ENCODE assay signal across 18 cellular contexts in genomic region chr1:201925301-201925567, GRCh38. TPM values are rescaled to one million over a fixed set of nuclear protein-coding genes. Genes with fewer than 3 reads are reported as not detected.
DNase-seq lines count a peak whose midpoint lies in the region; ATAC-seq and TF ChIP-seq lines count a peak whose summit lies in the region.
"Had no signal": no experiment of that assay in that cellular context is flagged by ENCODE, and none has a peak within 500 bp of the region (broad histone marks: within the 10 kb centered on the region; RNA-seq: fewer than 3 reads in every experiment).

No MANE protein-coding gene starts in this region.

- H4K8ac ChIP-seq in H9 (replicated peaks; ENCODE audit: insufficient read length, low read depth, low read length) = no peak overlapping the region

- H3K4me3 Mint-ChIP-seq in mesothelial cell of epicardium (no peak overlapping the region), H9 (no peak overlapping the region)
- no peak overlapping the region for H3K4me3 Mint-ChIP-seq in activated naive CD8-positive, alpha-beta T cell treated with anti-CD3 and anti-CD28 coated beads, Interleukin-2, amount 50 U/mL, for 24 hours

- no peak for TF ChIP-seq POLR2A in transverse colon (IDR thresholded peaks at IDR 0.05)

- H3K56ac ChIP-seq in H9 (ENCODE audit: insufficient read length, low read depth, low read length) = no peak overlapping the region

- H3K36me3 ChIP-seq in WERI-Rb-1 (no peaks in the 10 kb centered on the region), transverse colon (no peaks in the 10 kb centered on the region)
- H3K36me3 ChIP-seq: HAP-1 had no signal

- no peak overlapping the region for H2BK12ac ChIP-seq in H9 (ENCODE audit: insufficient read length, low read depth, low read length)

- H3K18ac ChIP-seq in H9 (ENCODE audit: insufficient read length, low read depth, low read length) = no peak overlapping the region

- no peak overlapping the region for H3K14ac ChIP-seq in H9 (ENCODE audit: insufficient read depth, low read length)

- no peaks in the 10 kb centered on the region for H3K79me1 ChIP-seq in H9 (ENCODE audit: insufficient read depth, low read depth, low read length, poor library complexity, severe bottlenecking)

- no peak overlapping the region for H3T11ph ChIP-seq in H9 (ENCODE audit: low read length)

- H2AFZ ChIP-seq in H9 (ENCODE audit: low read length) = no peak overlapping the region

- H2BK15ac ChIP-seq in H9 (ENCODE audit: low read depth, low read length) = no peak overlapping the region

- H3K4me1 ChIP-seq in transverse colon (peaks cover 6 to 41% (median 7%) of the 10 kb centered on the region in 4 donors), H9 (ENCODE audit: insufficient read depth, low read length) (no peaks in the 10 kb centered on the region)
- H3K4me1 ChIP-seq: HAP-1 had no signal

- no peaks in the 10 kb centered on the region for H3K23me2 ChIP-seq in H9 (ENCODE audit: insufficient read length, low read depth, low read length, poor library complexity, severe bottlenecking)

- H3K23ac ChIP-seq in H9 (ENCODE audit: insufficient read length, low read depth, low read length) = no peak overlapping the region

- no peak for ATAC-seq in activated naive CD8-positive, alpha-beta T cell treated with anti-CD3 and anti-CD28 coated beads, Interleukin-2, amount 50 U/mL, for 24 hours
- ATAC-seq in GM19395 (IDR thresholded peaks at IDR 0.05; ENCODE audit: unreplicated experiment) = no peak

- H2BK5ac ChIP-seq in H9 (ENCODE audit: insufficient read length, low read length) = no peak overlapping the region

- TF ChIP-seq CTCF in WERI-Rb-1 (IDR thresholded peaks at IDR 0.05; ENCODE audit: low read depth, low read length) = no peak
- TF ChIP-seq CTCF in mesothelial cell of epicardium (IDR thresholded peaks at IDR 0.05; ENCODE audit: unreplicated experiment) = no peak
- no peak for TF ChIP-seq CTCF in transverse colon (IDR thresholded peaks at IDR 0.05)
- no peak for TF ChIP-seq CTCF in H9 (conservative IDR thresholded peaks at IDR 0.05)

- DNase-seq in NCI-H2171 (lab: John Stamatoyannopoulos, UW) (peak; percentile 11), WERI-Rb-1 (peak; percentile 94), mesothelial cell of epicardium (ENCODE audit: low spot score in 2 of 2, unreplicated experiment in 2 of 2) (no peak), transverse colon (no peak), NCI-H1417 treated with DMSO at 0.1 percent for 48 hours (lab: John Stamatoyannopoulos, UW) (no peak), H9 (no peak)
- DNase-seq in activated naive CD8-positive, alpha-beta T cell treated with anti-CD3 and anti-CD28 coated beads, Interleukin-2, amount 50 U/mL, for 24 hours = no peak
- DNase-seq: EL, KBM-7, MV-4-11, NCI-H1417, NCI-H2029 treated with DMSO at 0.1 percent for 48 hours, NCI-H510A treated with DMSO at 0.1 percent for 48 hours, SHP77 treated with DMSO at 0.1 percent for 48 hours had no signal

- H2AK5ac ChIP-seq in H9 (ENCODE audit: insufficient read length, low read length) = no peak overlapping the region

- H4K5ac ChIP-seq in H9 (ENCODE audit: insufficient read length, low read depth, low read length) = no peak overlapping the region

- 63 to 72% methylated on average over 2 of the region's 2 CpGs for WGBS in transverse colon (ENCODE audit: low coverage in 1 of 2), 2 donors
- WGBS in H9 (ENCODE audit: extremely low coverage, insufficient read length, low lambda C conversion rate) = no CpG with 5 or more reads among the region's 2 CpGs

- H3K4me2 ChIP-seq in H9 (ENCODE audit: insufficient read depth, insufficient read length, low read length) = no peak overlapping the region

- H3K27ac ChIP-seq in WERI-Rb-1 (peak overlapping the region; percentile 90), transverse colon (peak overlapping the region; percentile 67 to 83 (median 71)), H9 (ENCODE audit: insufficient read length, low read depth, low read length) (no peak overlapping the region)
- H3K27ac ChIP-seq: C4-2B had no signal

- no peak overlapping the region for H2BK20ac ChIP-seq in H9 (ENCODE audit: low read depth, low read length, poor library complexity, severe bottlenecking)

- no peak for TF ChIP-seq EP300 in transverse colon (IDR thresholded peaks at IDR 0.05; ENCODE audit: low read depth)

- H4K20me1 ChIP-seq in H9 (ENCODE audit: control insufficient read depth, insufficient read depth, insufficient read length) = no peaks in the 10 kb centered on the region

- peak overlapping the region; percentile 34 for H3K27ac Mint-ChIP-seq in mesothelial cell of epicardium
- no peak overlapping the region for H3K27ac Mint-ChIP-seq in activated naive CD8-positive, alpha-beta T cell treated with anti-CD3 and anti-CD28 coated beads, Interleukin-2, amount 50 U/mL, for 24 hours
- no peak overlapping the region for H3K27ac Mint-ChIP-seq in H9

- no peaks in the 10 kb centered on the region for H3K79me2 ChIP-seq in H9 (ENCODE audit: insufficient read depth, low read length)

- H3K9me3 Mint-ChIP-seq in mesothelial cell of epicardium (peaks cover 6% of the 10 kb centered on the region), H9 (no peaks in the 10 kb centered on the region)
- H3K9me3 Mint-ChIP-seq in activated naive CD8-positive, alpha-beta T cell treated with anti-CD3 and anti-CD28 coated beads, Interleukin-2, amount 50 U/mL, for 24 hours = no peaks in the 10 kb centered on the region

- no peak overlapping the region for H3K9ac ChIP-seq in H9 (ENCODE audit: extremely low read depth, insufficient read length, low read length)

- H3K4me3 ChIP-seq in WERI-Rb-1 (ENCODE audit: low read depth, low read length) (peak overlapping the region; percentile 26), transverse colon (no peak overlapping the region)
- H3K4me3 ChIP-seq: HAP-1 had no signal

- H3K4me1 Mint-ChIP-seq in mesothelial cell of epicardium (peaks cover 7% of the 10 kb centered on the region), H9 (peaks cover 0 to 3% of the 10 kb centered on the region in 2 experiments; a peak in 1 of 4 replicates)
- no peaks in the 10 kb centered on the region for H3K4me1 Mint-ChIP-seq in activated naive CD8-positive, alpha-beta T cell treated with anti-CD3 and anti-CD28 coated beads, Interleukin-2, amount 50 U/mL, for 24 hours

- intact Hi-C loops in transverse colon (cut with DNase I; ENCODE audit: low total_unique reads) = no loop called here

- in situ Hi-C loops in transverse colon (cut with MboI; ENCODE audit: low pct_ligation_motif_present in 1 of 4, low pct_unique_long_range_greater_than_20kb in 1 of 4, low sequenced_read_pairs in 3 of 4) = no loop called here

- H3K27me3 Mint-ChIP-seq in mesothelial cell of epicardium (ENCODE audit: low read depth) (no peaks in the 10 kb centered on the region), H9 (ENCODE audit: low read depth) (no peaks in the 10 kb centered on the region; the same call in 1 of the 2 replicates)
- peaks cover 10% of the 10 kb centered on the region for H3K27me3 Mint-ChIP-seq in activated naive CD8-positive, alpha-beta T cell treated with anti-CD3 and anti-CD28 coated beads, Interleukin-2, amount 50 U/mL, for 24 hours

- H3K4ac ChIP-seq in H9 (ENCODE audit: low read depth, low read length) = no peak overlapping the region

- H3K36me3 Mint-ChIP-seq in mesothelial cell of epicardium (peaks cover 5% of the 10 kb centered on the region), H9 (ENCODE audit: insufficient read depth in 1 of 3, low read depth in 3 of 3) (no peaks in the 10 kb centered on the region)
- H3K36me3 Mint-ChIP-seq in activated naive CD8-positive, alpha-beta T cell treated with anti-CD3 and anti-CD28 coated beads, Interleukin-2, amount 50 U/mL, for 24 hours (ENCODE audit: low read depth) = no peaks in the 10 kb centered on the region

- H4K91ac ChIP-seq in H9 (ENCODE audit: insufficient read length, low read depth, low read length) = no peak overlapping the region

- no peak overlapping the region for H2BK120ac ChIP-seq in H9 (ENCODE audit: low read depth, low read length, poor library complexity, severe bottlenecking)

- H3K27me3 ChIP-seq in WERI-Rb-1 (ENCODE audit: insufficient read depth, low read depth, severe bottlenecking) (no peaks in the 10 kb centered on the region), transverse colon (peaks cover 4% of the 10 kb centered on the region), H9 (ENCODE audit: insufficient read depth, low read length) (no peaks in the 10 kb centered on the region)

- H3K9me3 ChIP-seq in WERI-Rb-1 (ENCODE audit: severe bottlenecking) (peaks cover 2% of the 10 kb centered on the region), transverse colon (no peaks in the 10 kb centered on the region), H9 (ENCODE audit: control insufficient read depth, low read depth, low read length) (no peaks in the 10 kb centered on the region)
- H3K9me3 ChIP-seq: HAP-1 had no signal

RNA-seq across cellular contexts. Expression of gene LMOD1, which starts 21.1 kb away (rescaled TPM):
- total RNA-seq in mesothelial cell of epicardium = 4.8 to 5.6 TPM (median 5.4 TPM) in 3 replicates
- 100 to 1,000 TPM in 3 of 4 donors, 10 to 100 TPM in 1; 73.2 to 166 (median 115) TPM for total RNA-seq in transverse colon
- 0.31 and 0.44 TPM in 2 replicates for total RNA-seq in H9 (2021)
- total RNA-seq: A673 had no signal

RNA-seq across cellular contexts. Expression of gene TIMM17A, which starts 30.1 kb away (rescaled TPM):
- 42.6 to 46.5 TPM (median 46.3 TPM) in 3 replicates for total RNA-seq in mesothelial cell of epicardium
- 10 to 100 TPM in 3 of 4 donors, 1 to 10 TPM in 1; 3.0 to 37.0 (median 33.7) TPM for total RNA-seq in transverse colon
- total RNA-seq in H9 (2021) = 60.3 and 60.9 TPM in 2 replicates

RNA-seq across cellular contexts. Expression of gene SHISA4, which starts 36.5 kb away (rescaled TPM):
- total RNA-seq in mesothelial cell of epicardium (8.3 to 11.5 TPM (median 9.8 TPM) in 3 replicates), transverse colon (1 to 10 TPM; 2.2 to 6.7 (median 4.6) TPM), H9 (2021) (6.3 and 8.1 TPM in 2 replicates)

RNA-seq across cellular contexts. Expression of gene RNPEP, which starts 57.2 kb away (rescaled TPM):
- total RNA-seq in mesothelial cell of epicardium (76.6 to 84.3 TPM (median 79.3 TPM) in 3 replicates), transverse colon (100 to 1,000 TPM; 118 to 285 (median 184) TPM), H9 (2021) (49.2 and 49.9 TPM in 2 replicates)

Comparison
In these comparisons a context has a peak if more than half of its experiments do, and no peak if none do; other contexts are left out.
1. DNase-seq: peak in NCI-H2171 (single experiment) and WERI-Rb-1 (single experiment); none in mesothelial cell of epicardium (0 of 2), transverse colon (single experiment), activated naive CD8-positive, alpha-beta T cell treated with anti-CD3 and anti-CD28 coated beads, Interleukin-2, amount 50 U/mL, for 24 hours (single experiment), NCI-H1417 treated with DMSO at 0.1 percent for 48 hours (single experiment) and H9 (single experiment).
2. RNA of gene LMOD1, which starts 21.1 kb away (total RNA-seq): 73.2 to 166 TPM in transverse colon; 4.8 to 5.6 TPM in mesothelial cell of epicardium and 0.31 to 0.44 TPM in H9; every median in the first group is over 10 times any median in the second.